Comparison of ENCODE assay signal across 24 cellular contexts in the genomic region with DNA sequence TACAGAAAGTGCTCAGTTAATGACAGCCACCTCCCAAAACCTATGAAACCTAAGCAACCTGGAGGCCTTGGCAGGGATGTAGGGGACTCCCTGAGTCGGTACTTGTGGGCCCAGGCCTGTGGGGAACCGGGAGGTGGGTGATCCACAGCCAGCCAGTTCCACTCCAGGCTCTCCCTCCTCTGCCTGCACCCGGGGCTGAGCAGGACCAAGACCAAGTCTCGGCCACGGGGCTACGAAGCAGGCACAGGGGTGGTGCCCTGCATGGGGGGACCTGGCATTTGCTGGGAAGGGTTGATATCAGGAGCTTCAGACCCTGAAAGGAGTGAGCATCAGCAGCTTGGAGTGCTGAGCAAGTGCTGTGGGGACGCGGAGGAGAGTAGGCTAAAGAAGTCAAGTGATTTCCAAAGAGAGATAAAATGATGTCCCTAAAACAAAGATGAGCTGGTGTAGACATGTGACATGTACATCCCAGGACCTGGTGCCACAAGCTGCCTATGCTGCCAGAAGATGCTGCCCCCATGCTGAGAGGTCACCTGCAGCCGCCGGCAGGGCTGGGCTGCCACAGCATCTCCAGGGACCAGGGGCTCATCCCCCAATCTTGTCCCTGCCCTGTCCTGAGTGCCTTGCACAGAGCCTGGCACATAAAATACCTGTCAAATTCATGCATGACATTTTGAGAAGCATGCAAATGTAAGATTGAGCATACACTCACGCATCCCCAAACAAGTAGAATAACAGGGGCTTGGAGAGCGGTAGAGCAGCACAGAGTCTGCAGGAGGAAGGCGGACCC. TPM values are rescaled to one million over a fixed set of nuclear protein-coding genes. Genes with fewer than 3 reads are reported as not detected.
DNase-seq lines count a peak whose midpoint lies in the region; ATAC-seq, FAIRE-seq and TF ChIP-seq lines count a peak whose summit lies in the region.
"Had no signal": no experiment of that assay in that cellular context is flagged by ENCODE, and none has a peak within 500 bp of the region (broad histone marks: within the 10 kb centered on the region; RNA-seq: fewer than 3 reads in every experiment).

No MANE protein-coding gene starts in this region.

- H3K4me1 ChIP-seq in DND-41 (ENCODE audit: insufficient read depth, low read length) (peaks cover 34% of the 10 kb centered on the region), kidney (ENCODE audit: control insufficient read depth in 1 of 2, insufficient read depth in 1 of 2, low read depth in 1 of 2, low read length in 2 of 2) (peaks cover 0 to 10% of the 10 kb centered on the region in 2 donors)
- H3K4me1 ChIP-seq: BE2C had no signal

- no peaks in the 10 kb centered on the region for H3K27me3 Mint-ChIP-seq in activated naive CD4-positive, alpha-beta T cell treated with anti-CD3 and anti-CD28 coated beads, Interleukin-2, amount 10 ng/mL, durations not matched to agents 7 days and 5 days

- H3K27me3 ChIP-seq in DND-41 (ENCODE audit: insufficient read depth, low read length, poor library complexity) = no peaks in the 10 kb centered on the region
- H3K27me3 ChIP-seq: BE2C; BLaER1 treated with 17β-estradiol and CSF1 and Interleukin-3, amounts not matched to agents 10 nM and 100 nM had no signal

- H3K4me3 ChIP-seq in DND-41 (ENCODE audit: low read depth in 1 of 2, low read length in 2 of 2) = no peak overlapping the region
- H3K4me3 ChIP-seq in kidney (ENCODE audit: low read length in 2 of 2) = no peak overlapping the region
- H3K4me3 ChIP-seq: BLaER1 treated with 17β-estradiol and CSF1 and Interleukin-3, amounts not matched to agents 10 nM and 100 nM; GM23338 had no signal

- H3K9ac ChIP-seq in DND-41 (ENCODE audit: low read depth, low read length) = 0 out of 2 replicates have a peak overlapping the region, but pooled peaks have one; percentile 44
- H3K9ac ChIP-seq in kidney (ENCODE audit: low read length in 2 of 2) = no peak overlapping the region
- H3K9ac ChIP-seq: BLaER1 treated with 17β-estradiol and CSF1 and Interleukin-3, amounts not matched to agents 10 nM and 100 nM had no signal

- peak overlapping the region; percentile 34 for H3K27ac Mint-ChIP-seq in activated naive CD4-positive, alpha-beta T cell treated with anti-CD3 and anti-CD28 coated beads, Interleukin-2, amount 10 ng/mL, durations not matched to agents 7 days and 5 days
- H3K27ac Mint-ChIP-seq: CD4-positive, alpha-beta T cell; GM23338; H9 had no signal

- no peak for DNase-seq in activated naive CD4-positive, alpha-beta T cell treated with anti-CD3 and anti-CD28 coated beads, Interleukin-2, amount 10 ng/mL, durations not matched to agents 7 days and 5 days
- no peak for DNase-seq in activated naive CD4-positive, alpha-beta T cell treated with Interleukin-2 at 50 U/mL for 16 hours
- DNase-seq in DND-41 = no peak
- DNase-seq in kidney = peak; percentile 60
- no peak for DNase-seq in urothelium cell line (ENCODE audit: low spot score)
- no peak for DNase-seq in epidermal melanocyte (ENCODE audit: insufficient read length, low spot score)
- DNase-seq: BE2C; CD4-positive, alpha-beta T cell; CD8-positive, alpha-beta memory T cell; DMS 273 treated with DMSO at 0.1 percent for 48 hours; DMS79; GF-D8; H9 had no signal

- no peak for FAIRE-seq in kidney (lab: Jason Lieb, UNC)
- peak; percentile 40 for FAIRE-seq in urothelium cell line (lab: Jason Lieb, UNC)
- FAIRE-seq: A204.1, D721Med, GM12891, GM18507 had no signal

- intact Hi-C loops in kidney (cut with DNase I) = no loop called here

- H3K4me2 ChIP-seq in DND-41 (ENCODE audit: insufficient read depth, low read length) = no peak overlapping the region
- H3K4me2 ChIP-seq: BLaER1 treated with 17β-estradiol and CSF1 and Interleukin-3, amounts not matched to agents 10 nM and 100 nM; GM23338 had no signal

- H3K9me3 ChIP-seq in DND-41 (ENCODE audit: insufficient read depth, low read length, severe bottlenecking) = no peaks in the 10 kb centered on the region
- H3K9me3 ChIP-seq in kidney (ENCODE audit: control insufficient read depth in 1 of 2, low read length in 2 of 2) = no peaks in the 10 kb centered on the region
- H3K9me3 ChIP-seq: BE2C; BLaER1 treated with 17β-estradiol and CSF1 and Interleukin-3, amounts not matched to agents 10 nM and 100 nM had no signal

- H3K36me3 Mint-ChIP-seq in activated naive CD4-positive, alpha-beta T cell treated with anti-CD3 and anti-CD28 coated beads, Interleukin-2, amount 10 ng/mL, durations not matched to agents 7 days and 5 days = no peaks in the 10 kb centered on the region
- H3K36me3 Mint-ChIP-seq: CD14-positive monocyte; CD8-positive, alpha-beta memory T cell had no signal

- H3K36me3 ChIP-seq in DND-41 (ENCODE audit: insufficient read depth, low read length) (no peaks in the 10 kb centered on the region), kidney (ENCODE audit: control insufficient read depth in 1 of 2, insufficient read depth in 2 of 2, low read length in 2 of 2) (no peaks in the 10 kb centered on the region)
- H3K36me3 ChIP-seq: BE2C; BLaER1 treated with 17β-estradiol and CSF1 and Interleukin-3, amounts not matched to agents 10 nM and 100 nM had no signal

- ATAC-seq in DND-41 (ENCODE audit: insufficient read depth, low read depth) (no peak), HG03139 (IDR thresholded peaks at IDR 0.05; ENCODE audit: unreplicated experiment) (no peak)
- ATAC-seq: GM23338, HCT116 had no signal

- H3K27ac ChIP-seq in DND-41 (ENCODE audit: low read length) (0 out of 2 replicates have a peak overlapping the region, but pooled peaks have one; percentile 25), kidney (ENCODE audit: low read depth in 2 of 2, low read length in 2 of 2) (no peak overlapping the region)
- H3K27ac ChIP-seq: 22Rv1; BLaER1 treated with 17β-estradiol and CSF1 and Interleukin-3, amounts not matched to agents 10 nM and 100 nM had no signal

- CTCF ChIA-PET in activated naive CD4-positive, alpha-beta T cell treated with anti-CD3 and anti-CD28 coated beads, Interleukin-2, amount 10 ng/mL, durations not matched to agents 7 days and 5 days (lab: Charles Lee) = no interaction called here

- H3K4me3 Mint-ChIP-seq in activated naive CD4-positive, alpha-beta T cell treated with anti-CD3 and anti-CD28 coated beads, Interleukin-2, amount 10 ng/mL, durations not matched to agents 7 days and 5 days = no peak overlapping the region
- H3K4me3 Mint-ChIP-seq: CD14-positive monocyte; CD4-positive, alpha-beta T cell; CD8-positive, alpha-beta memory T cell; GM23338; H9 had no signal

- H3K4me1 Mint-ChIP-seq in activated naive CD4-positive, alpha-beta T cell treated with anti-CD3 and anti-CD28 coated beads, Interleukin-2, amount 10 ng/mL, durations not matched to agents 7 days and 5 days = no peaks in the 10 kb centered on the region
- H3K4me1 Mint-ChIP-seq: CD14-positive monocyte; CD8-positive, alpha-beta memory T cell had no signal

- H3K79me2 ChIP-seq in DND-41 (ENCODE audit: insufficient read depth, low read length) = no peaks in the 10 kb centered on the region

- no peaks in the 10 kb centered on the region for H3K9me3 Mint-ChIP-seq in activated naive CD4-positive, alpha-beta T cell treated with anti-CD3 and anti-CD28 coated beads, Interleukin-2, amount 10 ng/mL, durations not matched to agents 7 days and 5 days
- H3K9me3 Mint-ChIP-seq: CD4-positive, alpha-beta T cell; CD8-positive, alpha-beta memory T cell; GM23338 had no signal

- H4K20me1 ChIP-seq in DND-41 (ENCODE audit: insufficient read depth, low read length) = no peaks in the 10 kb centered on the region

- TF ChIP-seq CTCF in DND-41 (IDR thresholded peaks at IDR 0.05; ENCODE audit: borderline replicate concordance, extremely low read depth, low read length, poor library complexity, severe bottlenecking) = no peak
- TF ChIP-seq CTCF in kidney (IDR thresholded peaks at IDR 0.05; ENCODE audit: borderline replicate concordance, extremely low read depth, insufficient read depth) = no peak

- no peak overlapping the region for H2AFZ ChIP-seq in DND-41 (ENCODE audit: low read depth, low read length)
- H2AFZ ChIP-seq: GM23338 had no signal

RNA-seq across cellular contexts. Expression of gene KCNIP3, which starts 21.5 kb away (rescaled TPM):
- 27.6 TPM for total RNA-seq in kidney
- polyA plus RNA-seq in kidney (ENCODE audit: insufficient read depth, low read depth, low replicate concordance) = 14.8 TPM
- total RNA-seq: CD8-positive, alpha-beta memory T cell; G401 had no signal
- polyA plus RNA-seq: CD14-positive monocyte; CD8-positive, alpha-beta memory T cell had no signal

RNA-seq across cellular contexts. Expression of gene PROM2, which starts 44.4 kb away (rescaled TPM):
- total RNA-seq in kidney = 65.6 TPM
- 55.6 TPM for polyA plus RNA-seq in kidney (ENCODE audit: insufficient read depth, low read depth, low replicate concordance)
- polyA plus RNA-seq: CD14-positive monocyte; CD8-positive, alpha-beta memory T cell had no signal
